ENCODE assay signal across 1 cellular context in the genomic region with DNA sequence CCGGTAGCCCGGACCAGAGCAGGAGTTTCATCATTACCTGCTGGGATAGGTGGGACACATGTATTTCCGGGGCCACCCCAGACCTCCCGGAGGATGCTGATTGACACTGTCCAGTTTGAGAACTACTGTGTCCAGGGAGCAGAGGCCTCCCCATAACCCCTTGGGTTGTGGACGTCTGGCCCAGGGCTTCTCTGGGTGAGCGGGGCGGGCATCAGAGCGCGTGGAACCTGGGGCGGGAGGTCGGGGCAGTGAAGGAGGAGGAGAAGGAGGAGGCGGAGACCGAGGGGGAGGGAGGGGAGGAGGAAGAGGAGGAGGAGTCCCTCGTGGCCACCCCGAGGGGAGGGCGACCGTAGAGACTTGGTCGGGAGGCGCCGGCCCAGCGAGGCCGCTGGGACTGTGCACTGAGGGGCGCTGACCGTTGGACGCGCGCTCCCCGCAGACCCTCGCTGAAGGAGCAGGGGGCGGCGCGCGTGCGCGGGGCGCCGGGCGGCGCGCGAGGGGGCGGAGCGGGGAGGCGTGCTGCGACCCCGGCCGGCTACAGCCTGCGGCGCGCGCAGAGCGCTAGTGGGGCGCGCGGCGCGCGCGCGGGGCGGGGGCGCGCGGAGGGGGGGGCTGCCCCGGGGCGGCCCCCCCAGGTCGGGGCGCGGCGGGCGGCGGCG.
TF ChIP-seq lines count a peak whose summit lies in the region.

Gene GRK3, plus strand, starts transcription at position 356 of the 659 bp plus-strand sequence. CDS start 366 bp downstream, outside the sequence.

TF ChIP-seq in GM12878, 131 proteins besides CTCF, POLR2A, EP300 and RAD21 (continued from another document):
- TF ChIP-seq, protein P1, sequence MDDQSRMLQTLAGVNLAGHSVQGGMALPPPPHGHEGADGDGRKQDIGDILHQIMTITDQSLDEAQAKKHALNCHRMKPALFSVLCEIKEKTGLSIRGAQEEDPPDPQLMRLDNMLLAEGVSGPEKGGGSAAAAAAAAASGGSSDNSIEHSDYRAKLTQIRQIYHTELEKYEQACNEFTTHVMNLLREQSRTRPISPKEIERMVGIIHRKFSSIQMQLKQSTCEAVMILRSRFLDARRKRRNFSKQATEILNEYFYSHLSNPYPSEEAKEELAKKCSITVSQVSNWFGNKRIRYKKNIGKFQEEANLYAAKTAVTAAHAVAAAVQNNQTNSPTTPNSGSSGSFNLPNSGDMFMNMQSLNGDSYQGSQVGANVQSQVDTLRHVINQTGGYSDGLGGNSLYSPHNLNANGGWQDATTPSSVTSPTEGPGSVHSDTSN (IDR thresholded peaks at IDR 0.05; ENCODE audit: insufficient replicate concordance, low read depth, low read length), result no peak
- TF ChIP-seq POLR2AphosphoS2 (IDR thresholded peaks at IDR 0.05; ENCODE audit: low read depth, low read length) (peak; percentile 11; the same call in 1 of the 2 replicates), NBN (IDR thresholded peaks at IDR 0.05) (0 out of 2 replicates have a peak, but pooled peaks have one; percentile 55), TAF1 (IDR thresholded peaks at IDR 0.05; ENCODE audit: borderline replicate concordance, low read depth, low read length) (peak; percentile 13; the same call in 1 of the 2 replicates), CHD2 (IDR thresholded peaks at IDR 0.05; ENCODE audit: borderline replicate concordance, low read depth, low read length) (0 out of 2 replicates have a peak, but pooled peaks have one; percentile 21), EGR1 (IDR thresholded peaks at IDR 0.05; ENCODE audit: borderline replicate concordance in 1 of 2, low read depth in 2 of 2, low read length in 2 of 2) (peak in 1 of 2 experiments; percentile 4; a peak in 1 of 3 replicates), NR2C1 (IDR thresholded peaks at IDR 0.05) (no peak), CREB1 (IDR thresholded peaks at IDR 0.05; ENCODE audit: low read depth) (0 out of 2 replicates have a peak, but pooled peaks have one; percentile 13), BACH1 (IDR thresholded peaks at IDR 0.05; ENCODE audit: borderline replicate concordance) (peak; percentile 66), NR2C2 (IDR thresholded peaks at IDR 0.05; ENCODE audit: borderline replicate concordance, control insufficient read depth, insufficient read length, low read depth) (no peak), IRF4 (IDR thresholded peaks at IDR 0.05; ENCODE audit: low read depth, low read length) (no peak), BHLHE40 (IDR thresholded peaks at IDR 0.05; ENCODE audit: borderline replicate concordance in 1 of 2, low read depth in 2 of 2, low read length in 1 of 2) (peak in 1 of 2 experiments; percentile 76; a peak in 2 of 4 replicates), NR2F1 (conservative IDR thresholded peaks at IDR 0.05) (peak; percentile 12; the same call in 1 of the 2 replicates), CBFB (IDR thresholded peaks at IDR 0.05; ENCODE audit: low read depth) (peak; percentile 44; the same call in 1 of the 2 replicates), CBX3 (IDR thresholded peaks at IDR 0.05; ENCODE audit: borderline replicate concordance, low read depth) (no peak), SIN3A (IDR thresholded peaks at IDR 0.05; ENCODE audit: low read depth, low read length) (0 out of 2 replicates have a peak, but pooled peaks have one; percentile 28), MLLT1 (IDR thresholded peaks at IDR 0.05) (peak; percentile 6; the same call in 1 of the 2 replicates), MTA2 (IDR thresholded peaks at IDR 0.05; ENCODE audit: low read depth) (no peak), HDGF (IDR thresholded peaks at IDR 0.05) (peak; percentile 91), TCF12 (IDR thresholded peaks at IDR 0.05; ENCODE audit: low read depth, low read length) (no peak), RB1 (IDR thresholded peaks at IDR 0.05; ENCODE audit: borderline replicate concordance) (peak; percentile 38; the same call in 1 of the 2 replicates), ZNF384 (IDR thresholded peaks at IDR 0.05; ENCODE audit: borderline replicate concordance, low read depth, low read length) (no peak), MAX (IDR thresholded peaks at IDR 0.05; ENCODE audit: low read depth, low read length) (peak; percentile 48), GATAD2B (conservative IDR thresholded peaks at IDR 0.05; ENCODE audit: low read depth) (peak; percentile 65), ZNF274 (IDR thresholded peaks at IDR 0.05; ENCODE audit: insufficient read depth, insufficient read length) (no peak), ATF7 (IDR thresholded peaks at IDR 0.05; ENCODE audit: low read depth) (no peak), USF2 (IDR thresholded peaks at IDR 0.05; ENCODE audit: borderline replicate concordance, low read depth, low read length) (no peak), BCL3 (IDR thresholded peaks at IDR 0.05; ENCODE audit: borderline replicate concordance, insufficient read depth, low read depth, low read length, poor library complexity, severe bottlenecking) (no peak), SMAD5 (IDR thresholded peaks at IDR 0.05; ENCODE audit: low read depth) (0 out of 2 replicates have a peak, but pooled peaks have one; percentile 17), NRF1 (conservative IDR thresholded peaks at IDR 0.05; ENCODE audit: low read depth, low read length) (0 out of 2 replicates have a peak, but pooled peaks have one; percentile 29), RFX5 (IDR thresholded peaks at IDR 0.05; ENCODE audit: low read depth, low read length) (0 out of 2 replicates have a peak, but pooled peaks have one; percentile 26), IKZF1 (conservative IDR thresholded peaks at IDR 0.05) (peak; percentile 48; the same call in 1 of the 2 replicates), LARP7 (IDR thresholded peaks at IDR 0.05) (no peak)
- TF ChIP-seq, protein P2, sequence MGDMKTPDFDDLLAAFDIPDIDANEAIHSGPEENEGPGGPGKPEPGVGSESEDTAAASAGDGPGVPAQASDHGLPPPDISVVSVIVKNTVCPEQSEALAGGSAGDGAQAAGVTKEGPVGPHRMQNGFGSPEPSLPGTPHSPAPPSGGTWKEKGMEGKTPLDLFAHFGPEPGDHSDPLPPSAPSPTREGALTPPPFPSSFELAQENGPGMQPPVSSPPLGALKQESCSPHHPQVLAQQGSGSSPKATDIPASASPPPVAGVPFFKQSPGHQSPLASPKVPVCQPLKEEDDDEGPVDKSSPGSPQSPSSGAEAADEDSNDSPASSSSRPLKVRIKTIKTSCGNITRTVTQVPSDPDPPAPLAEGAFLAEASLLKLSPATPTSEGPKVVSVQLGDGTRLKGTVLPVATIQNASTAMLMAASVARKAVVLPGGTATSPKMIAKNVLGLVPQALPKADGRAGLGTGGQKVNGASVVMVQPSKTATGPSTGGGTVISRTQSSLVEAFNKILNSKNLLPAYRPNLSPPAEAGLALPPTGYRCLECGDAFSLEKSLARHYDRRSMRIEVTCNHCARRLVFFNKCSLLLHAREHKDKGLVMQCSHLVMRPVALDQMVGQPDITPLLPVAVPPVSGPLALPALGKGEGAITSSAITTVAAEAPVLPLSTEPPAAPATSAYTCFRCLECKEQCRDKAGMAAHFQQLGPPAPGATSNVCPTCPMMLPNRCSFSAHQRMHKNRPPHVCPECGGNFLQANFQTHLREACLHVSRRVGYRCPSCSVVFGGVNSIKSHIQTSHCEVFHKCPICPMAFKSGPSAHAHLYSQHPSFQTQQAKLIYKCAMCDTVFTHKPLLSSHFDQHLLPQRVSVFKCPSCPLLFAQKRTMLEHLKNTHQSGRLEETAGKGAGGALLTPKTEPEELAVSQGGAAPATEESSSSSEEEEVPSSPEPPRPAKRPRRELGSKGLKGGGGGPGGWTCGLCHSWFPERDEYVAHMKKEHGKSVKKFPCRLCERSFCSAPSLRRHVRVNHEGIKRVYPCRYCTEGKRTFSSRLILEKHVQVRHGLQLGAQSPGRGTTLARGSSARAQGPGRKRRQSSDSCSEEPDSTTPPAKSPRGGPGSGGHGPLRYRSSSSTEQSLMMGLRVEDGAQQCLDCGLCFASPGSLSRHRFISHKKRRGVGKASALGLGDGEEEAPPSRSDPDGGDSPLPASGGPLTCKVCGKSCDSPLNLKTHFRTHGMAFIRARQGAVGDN (IDR thresholded peaks at IDR 0.05), result no peak; the same call in 1 of the 2 replicates
- TF ChIP-seq, protein P3, sequence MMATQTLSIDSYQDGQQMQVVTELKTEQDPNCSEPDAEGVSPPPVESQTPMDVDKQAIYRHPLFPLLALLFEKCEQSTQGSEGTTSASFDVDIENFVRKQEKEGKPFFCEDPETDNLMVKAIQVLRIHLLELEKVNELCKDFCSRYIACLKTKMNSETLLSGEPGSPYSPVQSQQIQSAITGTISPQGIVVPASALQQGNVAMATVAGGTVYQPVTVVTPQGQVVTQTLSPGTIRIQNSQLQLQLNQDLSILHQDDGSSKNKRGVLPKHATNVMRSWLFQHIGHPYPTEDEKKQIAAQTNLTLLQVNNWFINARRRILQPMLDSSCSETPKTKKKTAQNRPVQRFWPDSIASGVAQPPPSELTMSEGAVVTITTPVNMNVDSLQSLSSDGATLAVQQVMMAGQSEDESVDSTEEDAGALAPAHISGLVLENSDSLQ (IDR thresholded peaks at IDR 0.05), result peak; percentile 75
- TF ChIP-seq, protein P4, sequence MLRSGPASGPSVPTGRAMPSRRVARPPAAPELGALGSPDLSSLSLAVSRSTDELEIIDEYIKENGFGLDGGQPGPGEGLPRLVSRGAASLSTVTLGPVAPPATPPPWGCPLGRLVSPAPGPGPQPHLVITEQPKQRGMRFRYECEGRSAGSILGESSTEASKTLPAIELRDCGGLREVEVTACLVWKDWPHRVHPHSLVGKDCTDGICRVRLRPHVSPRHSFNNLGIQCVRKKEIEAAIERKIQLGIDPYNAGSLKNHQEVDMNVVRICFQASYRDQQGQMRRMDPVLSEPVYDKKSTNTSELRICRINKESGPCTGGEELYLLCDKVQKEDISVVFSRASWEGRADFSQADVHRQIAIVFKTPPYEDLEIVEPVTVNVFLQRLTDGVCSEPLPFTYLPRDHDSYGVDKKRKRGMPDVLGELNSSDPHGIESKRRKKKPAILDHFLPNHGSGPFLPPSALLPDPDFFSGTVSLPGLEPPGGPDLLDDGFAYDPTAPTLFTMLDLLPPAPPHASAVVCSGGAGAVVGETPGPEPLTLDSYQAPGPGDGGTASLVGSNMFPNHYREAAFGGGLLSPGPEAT (IDR thresholded peaks at IDR 0.05; ENCODE audit: low read depth), result no peak
